ENCODE assay signal across 6 cellular contexts in the genomic region with DNA sequence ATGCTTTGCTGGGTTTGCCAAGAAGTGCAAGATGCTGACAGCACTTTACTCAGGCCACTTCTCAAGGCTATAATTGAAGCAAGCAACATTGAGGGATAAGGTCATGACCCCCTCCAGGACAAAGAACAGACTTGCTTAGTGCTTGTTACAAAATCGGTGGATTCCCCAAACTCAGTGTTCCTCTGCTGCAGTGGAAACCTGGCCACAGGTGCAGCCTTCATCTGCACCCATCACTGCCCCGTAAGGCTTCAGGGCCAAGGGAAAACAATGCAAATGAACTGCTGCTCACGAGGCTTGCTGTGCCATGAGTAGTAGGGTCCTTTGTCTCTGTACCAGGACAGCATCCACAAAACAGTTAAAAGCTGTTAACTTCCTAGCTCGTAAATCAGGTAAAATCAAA.
DNase-seq lines count a peak whose midpoint lies in the region; ATAC-seq and TF ChIP-seq lines count a peak whose summit lies in the region.
"Not testable (repeated sequence)": the region's sequence is repeated elsewhere in the genome, so short reads cannot be mapped to it uniquely, and the experiment has no call there.

No MANE protein-coding gene starts in this region.

- H2BK15ac ChIP-seq in H9 (ENCODE audit: low read depth, low read length); neuronal stem cell (ENCODE audit: low read length): not testable (repeated sequence)

- H3K4me1 ChIP-seq in H9 (ENCODE audit: insufficient read depth, low read length); neuronal stem cell (ENCODE audit: control insufficient read depth in 2 of 2, insufficient read depth in 1 of 2, low read depth in 1 of 2, low read length in 2 of 2); aorta (ENCODE audit: control insufficient read depth in 1 of 2, insufficient read depth in 2 of 2, low read length in 2 of 2): not testable (repeated sequence)

- H3K56ac ChIP-seq in H9 (ENCODE audit: insufficient read length, low read depth, low read length) = not testable (repeated sequence)

- not testable (repeated sequence) for H3K36me3 ChIP-seq in neuronal stem cell (replicated peaks in 1 of 2; ENCODE audit: control insufficient read depth in 2 of 2, insufficient read depth in 2 of 2, low read length in 2 of 2); aorta (ENCODE audit: control insufficient read depth in 1 of 2, insufficient read depth in 2 of 2, low read length in 1 of 2)

- not testable (repeated sequence) for H3K9me3 ChIP-seq in H9 (ENCODE audit: control insufficient read depth, low read depth, low read length); neuronal stem cell (replicated peaks in 1 of 2; ENCODE audit: control insufficient read depth in 2 of 2, insufficient read depth in 1 of 2, low read depth in 1 of 2, low read length in 2 of 2); aorta (ENCODE audit: control insufficient read depth, low read length)

- H3K4me3 ChIP-seq in neuronal stem cell (ENCODE audit: low read length in 2 of 2); aorta (ENCODE audit: low read length in 2 of 2): not testable (repeated sequence)

- H3K23ac ChIP-seq in H9 (ENCODE audit: insufficient read length, low read depth, low read length); neuronal stem cell (ENCODE audit: low read depth, low read length, poor library complexity): not testable (repeated sequence)

- not testable (repeated sequence) for H3K18ac ChIP-seq in H9 (ENCODE audit: insufficient read length, low read depth, low read length); neuronal stem cell (ENCODE audit: low read length)

- WGBS in H9 (ENCODE audit: extremely low coverage, insufficient read length, low lambda C conversion rate) = no CpG with 5 or more reads among the region's 4 CpGs
- WGBS in neuronal stem cell (ENCODE audit: extremely low coverage in 2 of 2, insufficient read length in 2 of 2, insufficient replicate concordance in 1 of 2), 2 donors = no CpG with 5 or more reads among the region's 4 CpGs
- WGBS in aorta, 2 donors = 80 to 85% methylated on average over 4 of the region's 4 CpGs

- not testable (repeated sequence) for H2AFZ ChIP-seq in H9 (ENCODE audit: low read length); neuronal stem cell (ENCODE audit: low read length)

- not testable (repeated sequence) for H2BK12ac ChIP-seq in H9 (ENCODE audit: insufficient read length, low read depth, low read length); neuronal stem cell (ENCODE audit: low read length)

- not testable (repeated sequence) for H3K23me2 ChIP-seq in H9 (ENCODE audit: insufficient read length, low read depth, low read length, poor library complexity, severe bottlenecking)

- not testable (repeated sequence) for H4K20me1 ChIP-seq in H9 (ENCODE audit: control insufficient read depth, insufficient read depth, insufficient read length)

- H3K9me3 Mint-ChIP-seq in H9 = not testable (repeated sequence)

- DNase-seq in H9 (peak; percentile 27), RPMI8226 (peak; percentile 41), islet precursor cell (peak; percentile 40), neuronal stem cell (ENCODE audit: low spot score) (peak; percentile 11)
- DNase-seq in aorta = not testable (repeated sequence)

- ATAC-seq in esophagus mucosa (peak; percentile 14), aorta (ENCODE audit: low FRiP score) (peak; percentile 8)

- not testable (repeated sequence) for H2BK5ac ChIP-seq in H9 (ENCODE audit: insufficient read length, low read length); neuronal stem cell (ENCODE audit: low read length)

- not testable (repeated sequence) for H3K27me3 Mint-ChIP-seq in H9 (ENCODE audit: low read depth)

- H2BK20ac ChIP-seq in H9 (ENCODE audit: low read depth, low read length, poor library complexity, severe bottlenecking) = not testable (repeated sequence)

- H3K4me2 ChIP-seq in H9 (ENCODE audit: insufficient read depth, insufficient read length, low read length); neuronal stem cell (ENCODE audit: insufficient read depth, low read length, poor library complexity, severe bottlenecking): not testable (repeated sequence)

- H3K9ac ChIP-seq in H9 (ENCODE audit: extremely low read depth, insufficient read length, low read length); neuronal stem cell (ENCODE audit: low read depth, low read length, poor library complexity): not testable (repeated sequence)

- H3K79me1 ChIP-seq in H9 (ENCODE audit: insufficient read depth, low read depth, low read length, poor library complexity, severe bottlenecking); neuronal stem cell (ENCODE audit: low read depth, low read length): not testable (repeated sequence)

- not testable (repeated sequence) for H4K8ac ChIP-seq in H9 (replicated peaks; ENCODE audit: insufficient read length, low read depth, low read length); neuronal stem cell (ENCODE audit: low read depth, low read length)

- H3K27me3 ChIP-seq in H9 (ENCODE audit: insufficient read depth, low read length); neuronal stem cell (ENCODE audit: control insufficient read depth in 3 of 3, insufficient read depth in 3 of 3, low read depth in 1 of 3, low read length in 3 of 3); aorta (ENCODE audit: control insufficient read depth in 1 of 2, insufficient read depth in 2 of 2, low read length in 1 of 2): not testable (repeated sequence)

- not testable (repeated sequence) for H3K27ac Mint-ChIP-seq in H9

- not testable (repeated sequence) for H2AK5ac ChIP-seq in H9 (ENCODE audit: insufficient read length, low read length); neuronal stem cell (ENCODE audit: low read depth, low read length)

- TF ChIP-seq CTCF in H9 (conservative IDR thresholded peaks at IDR 0.05) = not testable (repeated sequence)

- H4K91ac ChIP-seq in H9 (ENCODE audit: insufficient read length, low read depth, low read length); neuronal stem cell (ENCODE audit: low read depth, low read length, poor library complexity): not testable (repeated sequence)

- not testable (repeated sequence) for H3K4me3 Mint-ChIP-seq in H9

- H4K5ac ChIP-seq in H9 (ENCODE audit: insufficient read length, low read depth, low read length) = not testable (repeated sequence)

- not testable (repeated sequence) for H3K79me2 ChIP-seq in H9 (ENCODE audit: insufficient read depth, low read length)

- H3K4me1 Mint-ChIP-seq in H9 = not testable (repeated sequence)

- H3K36me3 Mint-ChIP-seq in H9 (ENCODE audit: insufficient read depth in 1 of 3, low read depth in 3 of 3) = peaks cover 0 to 11% (median 0%) of the 10 kb centered on the region in 3 experiments; a peak in 3 of 7 replicates

- not testable (repeated sequence) for H3K27ac ChIP-seq in H9 (ENCODE audit: insufficient read length, low read depth, low read length); neuronal stem cell (replicated peaks; ENCODE audit: low read length); aorta (ENCODE audit: low read depth in 1 of 2, low read length in 2 of 2)

- not testable (repeated sequence) for H3K14ac ChIP-seq in H9 (ENCODE audit: insufficient read depth, low read length); neuronal stem cell (ENCODE audit: low read length)

- intact Hi-C loops in aorta (cut with DNase I) = not testable (repeated sequence)

- not testable (repeated sequence) for H3T11ph ChIP-seq in H9 (ENCODE audit: low read length)

- not testable (repeated sequence) for H3K4ac ChIP-seq in H9 (ENCODE audit: low read depth, low read length); neuronal stem cell (ENCODE audit: low read length)

- H2BK120ac ChIP-seq in H9 (ENCODE audit: low read depth, low read length, poor library complexity, severe bottlenecking); neuronal stem cell (ENCODE audit: low read depth, low read length): not testable (repeated sequence)
